ENCODE assay signal across 8 cellular contexts in genomic region chr16:379961-380836, GRCh38. TPM values are rescaled to one million over a fixed set of nuclear protein-coding genes. Genes with fewer than 3 reads are reported as not detected.
DNase-seq lines count a peak whose midpoint lies in the region; ATAC-seq and TF ChIP-seq lines count a peak whose summit lies in the region.

No MANE protein-coding gene starts in this region.

- POLR2A ChIA-PET in Panc1 (lab: Charles Lee), result interaction anchor here (0.6 to 0.7 kb wide), 2 partner anchors 69 to 156 kb away, joined by 3 to 7 read pairs; no protein-coding TSS in a partner anchor

- H3K4me1 ChIP-seq in Panc1 (ENCODE audit: control insufficient read depth, insufficient read depth, low read length) (peaks cover 33% of the 10 kb centered on the region), ovary (ENCODE audit: insufficient read depth) (peaks cover 4% of the 10 kb centered on the region)

- WGBS in ovary, 3 donors, result 73 to 81% (median 78%) methylated on average over 28 to 29 of the region's 29 CpGs

- peak overlapping the region; percentile 50 for H3K4me3 Mint-ChIP-seq in Calu3 (ENCODE audit: low read depth, unreplicated experiment)

- no peak for TF ChIP-seq POLR2A in ovary (IDR thresholded peaks at IDR 0.05)

- BruUV-seq in Calu3 (replicated peaks; lab: Mats Ljungman, UMichigan) (TSS peak; percentile 12), Panc1 (replicated peaks; lab: Mats Ljungman, UMichigan) (TSS peak; percentile 75)

- H3K9me3 Mint-ChIP-seq in Calu3 (ENCODE audit: low read depth, unreplicated experiment), result no peaks in the 10 kb centered on the region

- TF ChIP-seq EP300 in ovary (IDR thresholded peaks at IDR 0.05), result no peak

- intact Hi-C loops in Calu3 (cut with micrococcal nuclease; ENCODE audit: unreplicated experiment), result no loop called here
- intact Hi-C loops in Panc1 (cut with micrococcal nuclease; ENCODE audit: unreplicated experiment), result no loop called here
- intact Hi-C loops in ovary (cut with DNase I), result loop anchor here in 2 of 4 donors (10.0 kb wide), 2 partner anchors 275 to 285 kb away; partner anchors contain the start of gene RHOT2 (in 1 of the 2)

- ATAC-seq in Panc1 (no peak), HG03280 (IDR thresholded peaks at IDR 0.05; ENCODE audit: unreplicated experiment) (no peak), HG02571 (IDR thresholded peaks at IDR 0.05; ENCODE audit: unreplicated experiment) (no peak)

- TF ChIP-seq CTCF in Calu3 (IDR thresholded peaks at IDR 0.05; ENCODE audit: unreplicated experiment) (no peak), Panc1 (IDR thresholded peaks at IDR 0.05) (no peak), epithelial cell of esophagus (IDR thresholded peaks at IDR 0.05; ENCODE audit: insufficient read depth, low read depth, low read length, missing control alignments) (no peak), ovary (IDR thresholded peaks at IDR 0.05) (no peak)

- peaks cover 9% of the 10 kb centered on the region for H3K4me1 Mint-ChIP-seq in Calu3 (ENCODE audit: low read depth, unreplicated experiment)

- H3K27me3 ChIP-seq in Panc1 (ENCODE audit: control insufficient read depth, insufficient read depth, low read length) (no peaks in the 10 kb centered on the region), ovary (no peaks in the 10 kb centered on the region)

- H3K4me3 ChIP-seq in Panc1 (ENCODE audit: low read depth in 2 of 2, low read length in 2 of 2), result peak overlapping the region; percentile 73 to 84
- H3K4me3 ChIP-seq in epithelial cell of esophagus (ENCODE audit: low read length), result peak overlapping the region; percentile 56
- peak overlapping the region; percentile 63 for H3K4me3 ChIP-seq in ovary

- H3K27ac ChIP-seq in Panc1 (ENCODE audit: low read length) (peak overlapping the region; percentile 71), ovary (no peak overlapping the region)

- H3K36me3 ChIP-seq in Panc1 (ENCODE audit: control insufficient read depth, insufficient read depth, low read length) (no peaks in the 10 kb centered on the region), ovary (no peaks in the 10 kb centered on the region)

- peak overlapping the region; percentile 42 for H3K27ac Mint-ChIP-seq in Calu3 (ENCODE audit: unreplicated experiment)

- DNase-seq in Calu3, result no peak
- DNase-seq in Panc1 (ENCODE audit: low read depth, low spot score), result no peak
- DNase-seq in epithelial cell of esophagus (ENCODE audit: low read depth), result no peak
- DNase-seq in ovary, result peak in 1 of 5 donors; percentile 27
- no peak for DNase-seq in superior temporal gyrus (ENCODE audit: extremely low spot score)
- no peak for DNase-seq in NCI-H524 (lab: John Stamatoyannopoulos, UW)

- CTCF ChIA-PET in Calu3 (lab: Charles Lee), result interaction anchor here (0.7 to 1.2 kb wide), 3 partner anchors 9 to 27 kb away, joined by 3 to 6 read pairs (median 5); partner anchors contain the start of genes AXIN1 and MRPL28
- CTCF ChIA-PET in Panc1 (lab: Charles Lee), result no interaction called here

- in situ Hi-C loops in Panc1 (cut with HindIII; ENCODE audit: low pct_unique_long_range_greater_than_20kb, low sequenced_read_pairs), result no loop called here

- H3K27me3 Mint-ChIP-seq in Calu3 (ENCODE audit: unreplicated experiment), result no peaks in the 10 kb centered on the region

- H3K9me3 ChIP-seq in Panc1 (ENCODE audit: control insufficient read depth, insufficient read depth, low read depth, low read length) (no peaks in the 10 kb centered on the region), ovary (no peaks in the 10 kb centered on the region)

- peaks cover 39% of the 10 kb centered on the region for H3K36me3 Mint-ChIP-seq in Calu3 (ENCODE audit: insufficient read depth, unreplicated experiment)

RNA-seq across cellular contexts. Expression of gene PGAP6, which starts 1.6 kb away (rescaled TPM):
- total RNA-seq in Calu3 (2022) (70.0 and 78.5 TPM in 2 replicates), Panc1 (2021; ENCODE audit: unreplicated experiment) (128 TPM), ovary (10 to 100 TPM; 13.0 to 39.8 (median 23.2) TPM)
- polyA plus RNA-seq in Panc1 (2012; ENCODE audit: insufficient read length), result 259 TPM
- 10 to 100 TPM; 13.9 to 17.9 TPM for polyA plus RNA-seq in ovary

RNA-seq across cellular contexts. Expression of gene MRPL28, which starts 9.9 kb away (rescaled TPM):
- total RNA-seq in Calu3 (2022) (115 and 126 TPM in 2 replicates), Panc1 (2021; ENCODE audit: unreplicated experiment) (140 TPM), ovary (10 to 100 TPM; 38.9 to 57.7 (median 40.9) TPM)
- polyA plus RNA-seq in Panc1 (2012; ENCODE audit: insufficient read length), result 198 TPM
- 10 to 100 TPM; 28.4 to 53.0 TPM for polyA plus RNA-seq in ovary

RNA-seq across cellular contexts. Expression of gene NME4, which starts 16.8 kb away (rescaled TPM):
- total RNA-seq in Calu3 (2022) (88.2 and 96.5 TPM in 2 replicates), Panc1 (2021; ENCODE audit: unreplicated experiment) (500 TPM), ovary (100 to 1,000 TPM in 3 of 7 donors, 10 to 100 TPM in 4; 48.8 to 133 (median 93.4) TPM)
- polyA plus RNA-seq in Panc1 (2012; ENCODE audit: insufficient read length), result 1,177 TPM
- polyA plus RNA-seq in ovary, result 100 to 1,000 TPM in 1 of 2 donors, 10 to 100 TPM in 1; 72.9 to 117 TPM

RNA-seq across cellular contexts. Expression of gene DECR2, which starts 21.5 kb away (rescaled TPM):
- total RNA-seq in Calu3 (2022) (41.2 and 49.6 TPM in 2 replicates), Panc1 (2021; ENCODE audit: unreplicated experiment) (92.7 TPM), ovary (10 to 100 TPM; 10.2 to 23.7 (median 15.1) TPM)
- polyA plus RNA-seq in Panc1 (2012; ENCODE audit: insufficient read length), result 107 TPM
- polyA plus RNA-seq in ovary, result 10 to 100 TPM in 1 of 2 donors, 1 to 10 TPM in 1; 2.1 to 13.0 TPM

RNA-seq across cellular contexts. Expression of gene AXIN1, which starts 27.7 kb away (rescaled TPM):
- total RNA-seq in Calu3 (2022) (49.8 and 52.5 TPM in 2 replicates), Panc1 (2021; ENCODE audit: unreplicated experiment) (53.3 TPM), ovary (10 to 100 TPM; 13.7 to 27.2 (median 24.0) TPM)
- 82.4 TPM for polyA plus RNA-seq in Panc1 (2012; ENCODE audit: insufficient read length)
- 10 to 100 TPM in 1 of 2 donors, 1 to 10 TPM in 1; 3.7 to 21.8 TPM for polyA plus RNA-seq in ovary
